Comparison of ENCODE assay signal across 1 cellular context in the genomic region with DNA sequence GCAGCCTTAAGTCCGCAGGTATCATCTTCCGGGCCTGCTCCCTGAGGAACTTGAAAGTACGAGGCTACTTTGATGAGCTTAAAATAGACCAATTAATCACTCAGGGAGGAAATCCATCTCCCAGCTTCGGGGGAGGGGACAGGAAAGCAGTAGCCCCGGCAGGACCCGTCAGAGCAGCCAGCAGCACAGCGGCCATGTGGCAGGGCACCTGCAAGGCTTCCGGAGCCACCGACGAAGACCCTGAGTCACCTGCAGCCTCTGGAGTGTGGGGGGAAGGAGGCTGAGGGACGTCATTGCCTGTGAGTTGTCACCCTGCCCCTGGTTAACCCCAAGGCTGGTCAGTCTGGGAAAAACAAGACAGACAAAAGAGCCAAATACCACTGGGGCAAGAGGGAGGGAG.
TF ChIP-seq lines count a peak whose summit lies in the region.

No MANE protein-coding gene starts in this region.

TF ChIP-seq in H1, 55 proteins besides CTCF, POLR2A, EP300 and RAD21:
- TF ChIP-seq MAX (IDR thresholded peaks at IDR 0.05) (0 out of 2 replicates have a peak, but pooled peaks have one; percentile 35), PHF8 (conservative IDR thresholded peaks at IDR 0.05; ENCODE audit: low read depth, low read length) (no peak)
- TF ChIP-seq, protein P1, sequence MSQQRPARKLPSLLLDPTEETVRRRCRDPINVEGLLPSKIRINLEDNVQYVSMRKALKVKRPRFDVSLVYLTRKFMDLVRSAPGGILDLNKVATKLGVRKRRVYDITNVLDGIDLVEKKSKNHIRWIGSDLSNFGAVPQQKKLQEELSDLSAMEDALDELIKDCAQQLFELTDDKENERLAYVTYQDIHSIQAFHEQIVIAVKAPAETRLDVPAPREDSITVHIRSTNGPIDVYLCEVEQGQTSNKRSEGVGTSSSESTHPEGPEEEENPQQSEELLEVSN (IDR thresholded peaks at IDR 0.05): 0 out of 2 replicates have a peak, but pooled peaks have one; percentile 27
TF ChIP-seq in H1: peak in this region for 2.
